1 cellular context compared by ENCODE assay signal in the genomic region with DNA sequence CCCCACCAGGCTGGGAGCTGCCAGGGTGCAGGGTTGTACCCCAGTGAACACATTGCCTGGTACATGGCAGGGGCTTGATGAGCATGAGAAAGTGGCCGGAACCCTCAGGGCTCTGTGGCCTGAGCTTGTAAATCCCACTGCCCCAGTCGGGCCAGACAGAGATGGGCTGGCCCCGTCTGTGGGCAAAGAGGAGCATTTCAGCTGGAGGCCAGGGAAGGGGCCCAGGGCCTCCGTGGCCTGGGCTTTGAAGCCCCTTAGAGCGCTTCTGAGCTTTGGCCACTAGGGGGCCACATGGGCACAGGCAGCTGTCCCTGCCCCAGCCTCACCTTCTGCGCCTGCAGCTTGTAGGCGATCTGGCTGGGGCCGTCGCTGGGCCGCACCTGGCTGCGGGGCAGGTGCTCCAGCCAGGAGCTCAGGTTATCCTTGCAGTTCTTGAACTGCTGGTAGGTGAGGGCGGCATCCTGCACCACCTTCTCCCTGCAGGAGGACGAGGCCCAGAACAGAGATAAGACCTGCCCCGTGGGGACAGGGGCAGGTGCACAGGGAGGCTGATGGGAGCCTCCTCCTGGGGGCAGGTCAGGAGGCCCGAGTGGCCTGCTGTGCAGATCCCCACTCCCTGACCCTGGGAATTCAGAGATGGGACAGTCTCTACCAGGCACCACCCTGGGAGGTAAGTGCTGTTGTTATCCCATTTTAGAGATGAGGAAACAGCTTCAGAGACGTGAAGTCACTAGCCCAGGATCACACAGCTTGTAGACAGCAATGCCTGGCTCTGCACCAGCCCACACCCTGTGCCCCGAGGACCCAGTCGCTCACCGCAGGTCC.
TF ChIP-seq lines count a peak whose summit lies in the region.

No MANE protein-coding gene starts in this region.

TF ChIP-seq in HepG2, 621 proteins besides CTCF, POLR2A, EP300 and RAD21 (continued from another document):
- TF ChIP-seq ZKSCAN8 (CRISPR knock-in tag; IDR thresholded peaks at IDR 0.05; ENCODE audit: borderline replicate concordance), result peak; percentile 75; the same call in 1 of the 2 replicates
- peak; percentile 74 for TF ChIP-seq KDM2A (CRISPR knock-in tag; IDR thresholded peaks at IDR 0.05; ENCODE audit: borderline replicate concordance, low read depth)
- no peak for TF ChIP-seq NFRKB (IDR thresholded peaks at IDR 0.05)
- peak; percentile 73; the same call in 1 of the 2 replicates for TF ChIP-seq IRF2 (CRISPR knock-in tag; IDR thresholded peaks at IDR 0.05)
- peak; percentile 95; the same call in 1 of the 2 replicates for TF ChIP-seq ZNF619 (CRISPR knock-in tag; IDR thresholded peaks at IDR 0.05)
